Comparison of ENCODE assay signal across 14 cellular contexts in the genomic region with DNA sequence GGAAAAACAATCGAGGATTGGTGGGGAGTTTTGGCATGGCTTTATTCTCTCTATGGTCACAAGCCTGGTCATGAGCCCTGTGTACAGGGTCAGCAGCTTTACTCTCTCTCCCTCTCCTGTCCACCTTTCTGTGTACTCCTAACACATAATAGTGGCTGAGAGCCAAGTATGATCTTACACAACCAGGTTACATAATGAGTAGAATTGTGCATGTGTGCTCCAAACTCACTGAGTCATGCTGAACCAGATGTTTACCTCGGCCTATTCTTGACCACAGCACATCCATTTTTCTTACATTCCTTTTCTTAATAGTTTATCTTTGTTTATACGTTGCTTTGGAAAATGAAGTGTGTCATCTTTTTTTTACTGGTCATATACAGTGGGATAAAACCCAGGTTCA. TPM values are rescaled to one million over a fixed set of nuclear protein-coding genes. Genes with fewer than 3 reads are reported as not detected.
DNase-seq lines count a peak whose midpoint lies in the region; ATAC-seq, FAIRE-seq and TF ChIP-seq lines count a peak whose summit lies in the region.
"Had no signal": no experiment of that assay in that cellular context is flagged by ENCODE, and none has a peak within 500 bp of the region (broad histone marks: within the 10 kb centered on the region; RNA-seq: fewer than 3 reads in every experiment).

No MANE protein-coding gene starts in this region.

- no peak overlapping the region for H2AFZ ChIP-seq in astrocyte (ENCODE audit: low read depth, low read length)
- no peak overlapping the region for H2AFZ ChIP-seq in keratinocyte (ENCODE audit: control insufficient read depth, low read length)

- no peaks in the 10 kb centered on the region for H3K9me1 ChIP-seq in keratinocyte (ENCODE audit: control insufficient read depth, extremely low read depth, insufficient read depth, low read length)

- H3K4me3 Mint-ChIP-seq in HFFc6 (no peak overlapping the region), astrocyte (ENCODE audit: unreplicated experiment) (no peak overlapping the region)
- H3K4me3 Mint-ChIP-seq: activated T-cell treated with anti-CD3 and anti-CD28 coated beads, Interleukin-2, amount 50 U/mL, for 72 hours had no signal

- H3K36me3 Mint-ChIP-seq in HFFc6 (ENCODE audit: low read depth) (peaks cover 49% of the 10 kb centered on the region), astrocyte (ENCODE audit: low read depth, unreplicated experiment) (peaks cover 44% of the 10 kb centered on the region)

- ATAC-seq in HG03175 (IDR thresholded peaks at IDR 0.05; ENCODE audit: unreplicated experiment) = no peak
- no peak for ATAC-seq in sciatic nerve
- ATAC-seq: activated T-cell treated with anti-CD3 and anti-CD28 coated beads, Interleukin-2, amount 50 U/mL, for 72 hours had no signal

- H3K36me3 ChIP-seq in astrocyte (ENCODE audit: insufficient read depth, low read length) (no peaks in the 10 kb centered on the region), keratinocyte (ENCODE audit: control insufficient read depth in 2 of 2, extremely low read depth in 1 of 2, insufficient read depth in 2 of 2, low read length in 2 of 2) (no peaks in the 10 kb centered on the region)

- intact Hi-C loops in sciatic nerve (cut with DNase I) = no loop called here

- H3K27ac ChIP-seq in astrocyte (ENCODE audit: low read depth, low read length) (peak overlapping the region; percentile 37), keratinocyte (ENCODE audit: control insufficient read depth, insufficient read depth, low read length) (no peak overlapping the region)

- no peaks in the 10 kb centered on the region for H3K27me3 ChIP-seq in astrocyte (ENCODE audit: insufficient read depth, low read length)
- H3K27me3 ChIP-seq in keratinocyte (ENCODE audit: control insufficient read depth, extremely low read depth, insufficient read depth, low read length) = no peaks in the 10 kb centered on the region

- H4K20me1 ChIP-seq in astrocyte (ENCODE audit: insufficient read depth, low read length) (no peaks in the 10 kb centered on the region), keratinocyte (ENCODE audit: control insufficient read depth, extremely low read depth, insufficient read depth, low read length) (no peaks in the 10 kb centered on the region)

- H3K27me3 Mint-ChIP-seq in HFFc6 (ENCODE audit: insufficient read depth) (no peaks in the 10 kb centered on the region; the same call in 1 of the 2 replicates), astrocyte (ENCODE audit: low read depth, unreplicated experiment) (no peaks in the 10 kb centered on the region)

- DNase-seq in AG09309 (ENCODE audit: low read depth) (peak; percentile 31), HFFc6 (peak; percentile 5), astrocyte (ENCODE audit: low read depth) (peak; percentile 95), keratinocyte (ENCODE audit: low read depth, low spot score) (no peak), sciatic nerve (ENCODE audit: low spot score) (no peak), NCI-H1092 (lab: John Stamatoyannopoulos, UW) (no peak)
- DNase-seq in activated CD4-positive, alpha-beta T cell treated with anti-CD3 and anti-CD28 coated beads for 48 hours = no peak
- DNase-seq: activated T-cell treated with anti-CD3 and anti-CD28 coated beads, Interleukin-2, amount 50 U/mL, for 72 hours; Caco-2; MM.1S; stimulated activated CD4-positive, alpha-beta T cell treated with anti-CD3 and anti-CD28 coated beads, Interleukin-4, amount 100 ng/mL, for 4 hours had no signal

- H3K4me1 ChIP-seq in astrocyte (ENCODE audit: insufficient read depth, low read length) (no peaks in the 10 kb centered on the region), keratinocyte (ENCODE audit: control insufficient read depth, extremely low read depth, insufficient read depth, low read length) (no peaks in the 10 kb centered on the region)

- no peak overlapping the region for H3K4me3 ChIP-seq in AG09309 (ENCODE audit: control insufficient read depth, low read depth, low read length)
- no peak overlapping the region for H3K4me3 ChIP-seq in astrocyte (ENCODE audit: insufficient read depth, low read depth, low read length)
- no peak overlapping the region for H3K4me3 ChIP-seq in keratinocyte (ENCODE audit: control insufficient read depth in 2 of 3, extremely low read depth in 1 of 3, insufficient read depth in 2 of 3, low read depth in 1 of 3, low read length in 3 of 3)

- H3K4me1 Mint-ChIP-seq in HFFc6 (ENCODE audit: low read depth) (no peaks in the 10 kb centered on the region), astrocyte (ENCODE audit: low read depth, unreplicated experiment) (peaks cover 6% of the 10 kb centered on the region)

- H3K4me2 ChIP-seq in astrocyte (ENCODE audit: low read length) (no peak overlapping the region), keratinocyte (ENCODE audit: control insufficient read depth, extremely low read depth, insufficient read depth, low read depth, low read length) (no peak overlapping the region)

- H3K9ac ChIP-seq in astrocyte (ENCODE audit: low read length) (no peak overlapping the region), keratinocyte (ENCODE audit: control insufficient read depth, extremely low read depth, insufficient read depth, low read length) (no peak overlapping the region)

- TF ChIP-seq CTCF in AG09309 (IDR thresholded peaks at IDR 0.05; ENCODE audit: control insufficient read depth, insufficient read depth, low read depth, low read length, missing control alignments) (no peak), HFFc6 (IDR thresholded peaks at IDR 0.05) (no peak), astrocyte (IDR thresholded peaks at IDR 0.05; ENCODE audit: insufficient read depth, low read depth, low read length) (no peak), keratinocyte (optimal IDR thresholded peaks at IDR 0.05 in 1 of 3, IDR thresholded peaks at IDR 0.05 in 1 of 3, conservative IDR thresholded peaks at IDR 0.05 in 1 of 3; ENCODE audit: extremely low read depth in 1 of 3, insufficient read depth in 2 of 3, low read length in 3 of 3) (no peak)

- FAIRE-seq in astrocyte (lab: Jason Lieb, UNC) (no peak), keratinocyte (lab: Jason Lieb, UNC) (peak; percentile 23)
- FAIRE-seq: GM18507, TTC549 had no signal

- no peak overlapping the region for H3K27ac Mint-ChIP-seq in HFFc6
- peak overlapping the region; percentile 26 for H3K27ac Mint-ChIP-seq in astrocyte (ENCODE audit: unreplicated experiment)
- H3K27ac Mint-ChIP-seq: activated T-cell treated with anti-CD3 and anti-CD28 coated beads, Interleukin-2, amount 50 U/mL, for 72 hours had no signal

- dilution Hi-C loops in keratinocyte (cut with MboI; ENCODE audit: extremely low pct_ligation_motif_present, low sequenced_read_pairs) = no loop called here

- peaks cover 12% of the 10 kb centered on the region for H3K79me2 ChIP-seq in astrocyte (ENCODE audit: insufficient read depth, low read length)
- no peaks in the 10 kb centered on the region for H3K79me2 ChIP-seq in keratinocyte (ENCODE audit: control insufficient read depth, insufficient read depth, low read length)

- H3K9me3 ChIP-seq in astrocyte (ENCODE audit: insufficient read depth, low read depth, low read length) = peaks cover 11% of the 10 kb centered on the region
- peaks cover 6% of the 10 kb centered on the region for H3K9me3 ChIP-seq in keratinocyte (ENCODE audit: control insufficient read depth, low read depth, low read length)

- H3K9me3 Mint-ChIP-seq in HFFc6 (peaks cover 69% of the 10 kb centered on the region), astrocyte (ENCODE audit: unreplicated experiment) (peaks cover 12% of the 10 kb centered on the region)

RNA-seq across cellular contexts. Expression of a gene that starts 53.1 kb away (rescaled TPM):
- total RNA-seq in HFFc6 (2021; fragmentation: NEBNext Ultra II Directional; extraction: Animal tissue kit (Norgen Biotek cat#: 25700)) = 1 to 10 TPM; 3.3 to 5.2 (median 4.3) TPM
- 13.9 and 20.4 TPM in 2 replicates for total RNA-seq in astrocyte
- 5.0 to 6.3 TPM (median 5.7 TPM) in 3 replicates for polyA plus RNA-seq in keratinocyte
- 9.9 TPM for polyA plus RNA-seq in keratinocyte (2011; ENCODE audit: low read depth)
- polyA plus RNA-seq in keratinocyte (2011; cell fraction: cytosol; rRNA removed) = 1.6 and 3.2 TPM in 2 replicates
- 7.2 and 9.9 TPM in 2 replicates for polyA plus RNA-seq in keratinocyte (2011; cell fraction: nucleus; rRNA removed)
- polyA plus RNA-seq in keratinocyte (2012; ENCODE audit: low replicate concordance) = 3.0 and 4.0 TPM in 2 replicates
- 8.4 to 16.6 TPM (median 10.2 TPM) in 3 replicates for polyA minus RNA-seq in keratinocyte
- polyA minus RNA-seq in keratinocyte (2011; cell fraction: cytosol; rRNA and poly(A)+ RNA removed) = 9.0 TPM
- 10.8 and 22.5 TPM in 2 replicates for polyA minus RNA-seq in keratinocyte (2011; cell fraction: nucleus; rRNA and poly(A)+ RNA removed)
- 22.2 TPM for total RNA-seq in sciatic nerve

Comparison
In these comparisons a context has a peak if more than half of its experiments do, and no peak if none do; other contexts are left out.
1. DNase-seq: peak in AG09309 (single experiment), HFFc6 (single experiment) and astrocyte (single experiment); none in keratinocyte (single experiment), activated CD4-positive, alpha-beta T cell treated with anti-CD3 and anti-CD28 coated beads for 48 hours (single experiment), sciatic nerve (single experiment) and NCI-H1092 (single experiment).